In the genomic region with DNA sequence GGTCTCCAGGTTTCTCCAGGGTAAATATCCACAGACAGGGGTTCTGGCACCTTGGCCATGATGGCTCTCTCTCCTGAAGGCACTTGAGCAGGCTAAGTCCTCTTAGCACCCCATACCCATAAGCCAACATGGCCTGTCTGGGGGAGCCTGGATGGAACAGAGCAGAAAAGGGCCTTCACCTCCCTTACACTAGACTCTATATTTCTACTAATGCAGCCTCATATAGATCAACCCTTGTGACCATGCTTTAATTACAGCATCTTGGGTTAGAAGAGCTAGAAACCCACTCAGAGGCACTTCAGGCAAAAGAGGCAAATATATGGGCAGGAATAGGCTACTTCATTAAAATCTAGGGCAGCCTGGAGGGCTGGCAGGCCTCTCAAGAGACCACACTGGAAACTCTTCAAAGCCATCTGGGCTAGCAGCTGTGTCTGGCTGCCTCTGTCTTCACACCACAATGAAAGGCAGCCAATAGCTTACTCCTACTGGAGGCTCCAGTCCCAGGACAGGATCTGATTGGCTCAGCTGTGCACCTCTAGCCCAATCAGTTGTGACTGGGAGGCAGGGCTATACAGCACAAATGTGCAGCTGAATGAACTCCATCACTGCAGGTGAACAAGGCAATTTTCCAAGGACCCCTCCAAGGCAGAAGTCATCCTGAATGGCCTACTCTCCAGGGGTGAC, we compare ENCODE assay signal across 15 cellular contexts. TPM values are rescaled to one million over a fixed set of nuclear protein-coding genes. Genes with fewer than 3 reads are reported as not detected.
DNase-seq lines count a peak whose midpoint lies in the region; ATAC-seq and TF ChIP-seq lines count a peak whose summit lies in the region.
"Had no signal": no experiment of that assay in that cellular context is flagged by ENCODE, and none has a peak within 500 bp of the region (broad histone marks: within the 10 kb centered on the region; RNA-seq: fewer than 3 reads in every experiment).

No MANE protein-coding gene starts in this region.

- TF ChIP-seq CTCF in NB4 (IDR thresholded peaks at IDR 0.05; ENCODE audit: low read depth, low read length) (no peak), glutamatergic neuron (IDR thresholded peaks at IDR 0.05; ENCODE audit: partially characterized antibody, unreplicated experiment) (no peak), upper lobe of right lung (IDR thresholded peaks at IDR 0.05) (no peak)

- peaks cover 5% of the 10 kb centered on the region for H3K4me1 ChIP-seq in upper lobe of right lung

- no peaks in the 10 kb centered on the region for H3K36me3 Mint-ChIP-seq in activated naive CD4-positive, alpha-beta T cell treated with anti-CD3 and anti-CD28 coated beads, Interleukin-2, amount 50 U/mL, for 24 hours
- H3K36me3 Mint-ChIP-seq in activated naive CD4-positive, alpha-beta T cell treated with anti-CD3 and anti-CD28 coated beads, Interleukin-2, amount 50 U/mL, for 72 hours: peaks cover 0 to 7% of the 10 kb centered on the region in 2 donors
- no peaks in the 10 kb centered on the region for H3K36me3 Mint-ChIP-seq in glutamatergic neuron (ENCODE audit: unreplicated experiment)
- H3K36me3 Mint-ChIP-seq: activated naive CD8-positive, alpha-beta T cell had no signal

- H3K27me3 Mint-ChIP-seq in activated naive CD4-positive, alpha-beta T cell treated with anti-CD3 and anti-CD28 coated beads, Interleukin-2, amount 50 U/mL, for 24 hours: no peaks in the 10 kb centered on the region
- H3K27me3 Mint-ChIP-seq in glutamatergic neuron (ENCODE audit: unreplicated experiment): peaks cover 1% of the 10 kb centered on the region
- H3K27me3 Mint-ChIP-seq: activated naive CD8-positive, alpha-beta T cell had no signal

- H3K9me3 ChIP-seq in upper lobe of right lung: no peaks in the 10 kb centered on the region

- no peak overlapping the region for H3K27ac ChIP-seq in upper lobe of right lung
- H3K27ac ChIP-seq: SK-N-MC had no signal

- intact Hi-C loops in upper lobe of right lung (cut with DNase I): no loop called here

- peak overlapping the region; percentile 55 for H3K27ac Mint-ChIP-seq in activated naive CD4-positive, alpha-beta T cell treated with anti-CD3 and anti-CD28 coated beads, Interleukin-2, amount 50 U/mL, for 24 hours
- no peak overlapping the region for H3K27ac Mint-ChIP-seq in activated naive CD4-positive, alpha-beta T cell treated with anti-CD3 and anti-CD28 coated beads, Interleukin-2, amount 50 U/mL, for 72 hours
- H3K27ac Mint-ChIP-seq in glutamatergic neuron (ENCODE audit: unreplicated experiment): no peak overlapping the region
- H3K27ac Mint-ChIP-seq: activated naive CD8-positive, alpha-beta T cell had no signal

- H3K4me3 ChIP-seq in NB4 (ENCODE audit: low read depth, low read length) (peak overlapping the region; percentile 7), upper lobe of right lung (no peak overlapping the region)
- H3K4me3 ChIP-seq: SK-N-MC had no signal

- ATAC-seq in activated naive CD4-positive, alpha-beta T cell treated with anti-CD3 and anti-CD28 coated beads, Interleukin-2, amount 50 U/mL, for 72 hours: no peak
- no peak for ATAC-seq in GM19324 (IDR thresholded peaks at IDR 0.05; ENCODE audit: low FRiP score, unreplicated experiment)
- no peak for ATAC-seq in upper lobe of right lung
- ATAC-seq: left ventricle myocardium superior had no signal

- H3K9me3 Mint-ChIP-seq in activated naive CD4-positive, alpha-beta T cell treated with anti-CD3 and anti-CD28 coated beads, Interleukin-2, amount 50 U/mL, for 24 hours: no peaks in the 10 kb centered on the region
- H3K9me3 Mint-ChIP-seq in activated naive CD4-positive, alpha-beta T cell treated with anti-CD3 and anti-CD28 coated beads, Interleukin-2, amount 50 U/mL, for 72 hours: no peaks in the 10 kb centered on the region
- H3K9me3 Mint-ChIP-seq in glutamatergic neuron (ENCODE audit: unreplicated experiment): peaks cover 2% of the 10 kb centered on the region

- H3K4me1 Mint-ChIP-seq in activated naive CD4-positive, alpha-beta T cell treated with anti-CD3 and anti-CD28 coated beads, Interleukin-2, amount 50 U/mL, for 24 hours: peaks cover 30% of the 10 kb centered on the region
- H3K4me1 Mint-ChIP-seq in glutamatergic neuron (ENCODE audit: low read depth, unreplicated experiment): no peaks in the 10 kb centered on the region

- no peak for DNase-seq in activated naive CD4-positive, alpha-beta T cell treated with anti-CD3 and anti-CD28 coated beads, Interleukin-2, amount 50 U/mL, for 72 hours (ENCODE audit: low spot score in 2 of 2)
- DNase-seq in NB4 (ENCODE audit: low read depth) (peak; percentile 78), OCI-M1 (lab: John Stamatoyannopoulos, UW) (peak; percentile 63), glutamatergic neuron (no peak), upper lobe of right lung (no peak)
- no peak for DNase-seq in activated naive CD4-positive, alpha-beta T cell treated with Interleukin-2 at 50 U/mL for 16 hours
- DNase-seq: activated CD4-positive, CD25-positive, alpha-beta regulatory T cell; foreskin fibroblast; left ventricle myocardium superior; MM.1S; NK-92 treated with Interleukin-12 subunit alpha and Interleukin-12 subunit beta, amount 100 ng/mL, for 24 hours had no signal

- no peaks in the 10 kb centered on the region for H3K36me3 ChIP-seq in upper lobe of right lung

- H3K27me3 ChIP-seq in upper lobe of right lung: no peaks in the 10 kb centered on the region

- no peak for TF ChIP-seq POLR2A in NB4 (IDR thresholded peaks at IDR 0.05; ENCODE audit: extremely low read depth, insufficient read length)

- no peak overlapping the region for H3K4me3 Mint-ChIP-seq in activated naive CD4-positive, alpha-beta T cell treated with anti-CD3 and anti-CD28 coated beads, Interleukin-2, amount 50 U/mL, for 24 hours
- no peak overlapping the region for H3K4me3 Mint-ChIP-seq in glutamatergic neuron (ENCODE audit: unreplicated experiment)
- H3K4me3 Mint-ChIP-seq: activated naive CD8-positive, alpha-beta T cell had no signal

RNA-seq across cellular contexts. Expression of gene CDT1, which starts 4.7 kb away (rescaled TPM):
- total RNA-seq in activated naive CD4-positive, alpha-beta T cell treated with anti-CD3 and anti-CD28 coated beads, Interleukin-2, amount 50 U/mL, for 72 hours: 100 to 1,000 TPM; 145 to 240 TPM
- total RNA-seq in glutamatergic neuron (ENCODE audit: unreplicated experiment): 5.6 TPM
- 1.0 TPM for total RNA-seq in upper lobe of right lung

RNA-seq across cellular contexts. Expression of gene APRT, which starts 12.8 kb away (rescaled TPM):
- total RNA-seq in activated naive CD4-positive, alpha-beta T cell treated with anti-CD3 and anti-CD28 coated beads, Interleukin-2, amount 50 U/mL, for 72 hours: 100 to 1,000 TPM; 145 to 168 TPM
- 54.4 TPM for total RNA-seq in glutamatergic neuron (ENCODE audit: unreplicated experiment)
- total RNA-seq in upper lobe of right lung: 85.2 TPM

RNA-seq across cellular contexts. Expression of gene PIEZO1, which starts 13.9 kb away (rescaled TPM):
- 100 to 1,000 TPM in 1 of 2 donors, 10 to 100 TPM in 1; 55.7 to 128 TPM for total RNA-seq in activated naive CD4-positive, alpha-beta T cell treated with anti-CD3 and anti-CD28 coated beads, Interleukin-2, amount 50 U/mL, for 72 hours
- total RNA-seq in glutamatergic neuron (ENCODE audit: unreplicated experiment) (12.3 TPM), upper lobe of right lung (196 TPM)

RNA-seq across cellular contexts. Expression of gene GALNS, which starts 57.8 kb away (rescaled TPM):
- 10 to 100 TPM; 29.3 to 50.3 TPM for total RNA-seq in activated naive CD4-positive, alpha-beta T cell treated with anti-CD3 and anti-CD28 coated beads, Interleukin-2, amount 50 U/mL, for 72 hours
- total RNA-seq in glutamatergic neuron (ENCODE audit: unreplicated experiment) (31.7 TPM), upper lobe of right lung (32.8 TPM)

RNA-seq across cellular contexts. Expression of gene TRAPPC2L, which starts 58.0 kb away (rescaled TPM):
- 10 to 100 TPM; 36.0 to 63.5 TPM for total RNA-seq in activated naive CD4-positive, alpha-beta T cell treated with anti-CD3 and anti-CD28 coated beads, Interleukin-2, amount 50 U/mL, for 72 hours
- total RNA-seq in glutamatergic neuron (ENCODE audit: unreplicated experiment) (50.6 TPM), upper lobe of right lung (43.9 TPM)

Comparison
In these comparisons a context has a peak if more than half of its experiments do, and no peak if none do; other contexts are left out.
1. DNase-seq: peak in NB4 (single experiment) and OCI-M1 (single experiment); none in activated naive CD4-positive, alpha-beta T cell treated with anti-CD3 and anti-CD28 coated beads, Interleukin-2, amount 50 U/mL, for 72 hours (0 of 2), glutamatergic neuron (single experiment), activated naive CD4-positive, alpha-beta T cell treated with Interleukin-2 at 50 U/mL for 16 hours (single experiment) and upper lobe of right lung (single experiment).
2. RNA of gene CDT1, which starts 4.7 kb away (total RNA-seq): 145 to 240 TPM in activated naive CD4-positive, alpha-beta T cell treated with anti-CD3 and anti-CD28 coated beads, Interleukin-2, amount 50 U/mL, for 72 hours; 5.6 TPM in glutamatergic neuron (single experiment) and 1.0 TPM in upper lobe of right lung (single experiment); every median in the first group is over 10 times any median in the second.